In genomic region chr3:183636221-183637105, GRCh38 we compare ENCODE assay signal across 8 cellular contexts. TPM values are rescaled to one million over a fixed set of nuclear protein-coding genes. Genes with fewer than 3 reads are reported as not detected.
DNase-seq lines count a peak whose midpoint lies in the region; ATAC-seq and TF ChIP-seq lines count a peak whose summit lies in the region.

No MANE protein-coding gene starts in this region.

- no peaks in the 10 kb centered on the region for H3K9me3 Mint-ChIP-seq in natural killer cell

- H3K36me3 ChIP-seq in H7 (replicated peaks; ENCODE audit: control insufficient read depth, insufficient read depth, low read length), result no peaks in the 10 kb centered on the region; the same call in 1 of the 2 replicates
- no peaks in the 10 kb centered on the region for H3K36me3 ChIP-seq in Loucy (ENCODE audit: insufficient read depth, low read length)
- H3K36me3 ChIP-seq in RWPE2 (ENCODE audit: low read depth), result no peaks in the 10 kb centered on the region

- H3K27me3 Mint-ChIP-seq in natural killer cell (ENCODE audit: low read depth in 2 of 2), result no peaks in the 10 kb centered on the region

- H4K20me1 ChIP-seq in Loucy (ENCODE audit: insufficient read depth, low read length, poor library complexity, severe bottlenecking), result peaks cover 20% of the 10 kb centered on the region

- DNase-seq in ELR (ENCODE audit: low read depth) (peak; percentile 96), H7 (peak; percentile 94), RWPE2 (ENCODE audit: low spot score) (peak; percentile 90), fibroblast of pulmonary artery (ENCODE audit: low read depth) (peak; percentile 95), natural killer cell (peak; percentile 88)
- peak; percentile 89 for DNase-seq in activated effector memory CD4-positive, alpha-beta T cell treated with Interleukin-2 at 50 U/mL for 16 hours
- peak; percentile 85 to 93 (median 92) for DNase-seq in stimulated activated naive CD4-positive, alpha-beta T cell (lab: John Stamatoyannopoulos, UW)

- peaks cover 43% of the 10 kb centered on the region for H3K79me2 ChIP-seq in Loucy (ENCODE audit: insufficient read depth, low read length)

- no peaks in the 10 kb centered on the region for H3K36me3 Mint-ChIP-seq in natural killer cell

- H3K9ac ChIP-seq in Loucy (ENCODE audit: low read depth, low read length, poor library complexity, severe bottlenecking), result peak overlapping the region; percentile 79

- H3K4me1 ChIP-seq in Loucy (ENCODE audit: insufficient read depth, low read length, poor library complexity, severe bottlenecking), result peaks cover 23% of the 10 kb centered on the region
- peaks cover 8% of the 10 kb centered on the region for H3K4me1 ChIP-seq in RWPE2 (ENCODE audit: insufficient read depth, poor library complexity, severe bottlenecking)

- intact Hi-C loops in natural killer cell (cut with micrococcal nuclease), result loop anchor here (1.0 to 10.0 kb wide), 5 partner anchors 36 to 1948 kb away; partner anchors contain the start of genes KLHL6 and SENP2

- no peak for TF ChIP-seq CTCF in Loucy (conservative IDR thresholded peaks at IDR 0.05; ENCODE audit: low read length)
- TF ChIP-seq CTCF in RWPE2 (IDR thresholded peaks at IDR 0.05; ENCODE audit: poor library complexity, severe bottlenecking), result no peak
- no peak for TF ChIP-seq CTCF in fibroblast of pulmonary artery (IDR thresholded peaks at IDR 0.05; ENCODE audit: low read length, missing control alignments)
- no peak for TF ChIP-seq CTCF in natural killer cell (IDR thresholded peaks at IDR 0.05)

- H3K4me2 ChIP-seq in Loucy (ENCODE audit: low read depth, low read length, poor library complexity, severe bottlenecking), result peak overlapping the region; percentile 92

- H3K9me2 ChIP-seq in Loucy (replicated peaks; ENCODE audit: low read depth, low read length), result no peaks in the 10 kb centered on the region

- H3K27ac ChIP-seq in RWPE2 (ENCODE audit: poor library complexity, severe bottlenecking), result peak overlapping the region; percentile 43

- H3K27me3 ChIP-seq in H7 (ENCODE audit: control insufficient read depth, insufficient read depth, low read length), result no peaks in the 10 kb centered on the region
- H3K27me3 ChIP-seq in Loucy (ENCODE audit: insufficient read depth, low read length, poor library complexity, severe bottlenecking), result no peaks in the 10 kb centered on the region
- H3K27me3 ChIP-seq in RWPE2 (ENCODE audit: insufficient read depth, poor library complexity, severe bottlenecking), result no peaks in the 10 kb centered on the region

- H3K4me1 Mint-ChIP-seq in natural killer cell, result peaks cover 28 to 37% of the 10 kb centered on the region in 2 donors

- peak overlapping the region; percentile 92 to 98 for H3K27ac Mint-ChIP-seq in natural killer cell

- ATAC-seq in RWPE2 (ENCODE audit: low read depth) (peak; percentile 78), natural killer cell (peak; percentile 74 to 89 (median 74))

- H3K4me3 ChIP-seq in H7 (ENCODE audit: insufficient read depth, low read depth, low read length) (peak overlapping the region; percentile 94), Loucy (ENCODE audit: low read length, poor library complexity, severe bottlenecking) (peak overlapping the region; percentile 77), RWPE2 (ENCODE audit: severe bottlenecking) (peak overlapping the region; percentile 68), fibroblast of pulmonary artery (replicated peaks; ENCODE audit: low read depth, low read length) (peak overlapping the region; percentile 92)

- H3K9me3 ChIP-seq in Loucy (ENCODE audit: insufficient read depth, low read depth, low read length) (no peaks in the 10 kb centered on the region), RWPE2 (ENCODE audit: severe bottlenecking) (no peaks in the 10 kb centered on the region)

- no peaks in the 10 kb centered on the region for H3F3A ChIP-seq in Loucy (ENCODE audit: low read depth)

- peak overlapping the region; percentile 94 for H2AFZ ChIP-seq in Loucy (ENCODE audit: low read length)

- peak overlapping the region; percentile 96 for H3K4me3 Mint-ChIP-seq in natural killer cell

RNA-seq across cellular contexts. Expression of gene KLHL24, which starts 1.0 kb away (rescaled TPM):
- 27.9 and 48.7 TPM in 2 replicates for total RNA-seq in H7 (2014; rRNA removed; shearing (Covaris generic))
- total RNA-seq in natural killer cell, result 100 to 1,000 TPM; 140 to 189 (median 177) TPM

Comparison
In these comparisons a context has a peak if more than half of its experiments do, and no peak if none do; other contexts are left out.
1. Peak in every context shown above with its lines: DNase-seq, ATAC-seq, H3K4me3 ChIP-seq and H3K27ac ChIP-seq.